In the genomic region with DNA sequence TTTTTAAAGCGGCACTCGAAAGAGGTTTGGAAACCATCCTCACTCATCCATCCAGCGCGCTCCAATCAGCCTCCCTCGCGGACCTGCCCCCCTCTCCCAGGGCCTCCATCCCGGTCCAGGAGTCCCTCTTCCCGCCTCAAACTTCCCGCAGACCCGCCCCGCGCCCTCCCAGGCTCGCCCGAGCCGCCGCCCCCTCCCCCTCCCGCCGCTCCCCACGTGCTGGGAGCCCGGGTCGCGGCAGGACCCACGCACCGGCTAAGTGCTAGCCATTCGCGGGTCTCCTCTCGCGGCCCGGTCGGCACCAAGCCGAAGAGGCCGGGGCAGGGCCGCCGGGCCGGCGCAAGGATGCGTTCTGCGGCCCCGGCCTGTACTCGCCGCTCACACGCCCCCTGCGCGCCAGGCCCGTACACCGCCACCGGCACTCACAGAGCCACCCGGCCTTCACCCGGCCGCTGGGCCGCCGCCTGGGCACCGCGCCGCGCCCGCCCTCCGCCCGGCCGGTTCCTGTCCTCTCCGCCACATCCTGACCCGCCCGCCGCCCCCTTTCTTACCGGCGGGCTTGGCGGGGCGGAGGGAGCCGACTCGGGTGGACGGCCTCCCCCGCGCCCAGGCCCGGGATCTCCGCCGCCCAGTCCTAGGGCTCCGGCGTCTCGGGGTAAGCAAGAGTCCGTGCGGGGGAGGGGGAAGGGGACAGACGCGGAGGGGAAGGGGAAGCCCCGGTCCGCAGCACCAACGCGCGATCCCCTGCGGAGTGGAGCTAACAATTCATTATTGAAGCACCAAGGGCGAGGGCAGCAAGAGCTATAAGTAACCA, we compare ENCODE assay signal across 8 cellular contexts. TPM values are rescaled to one million over a fixed set of nuclear protein-coding genes. Genes with fewer than 3 reads are reported as not detected.
DNase-seq lines count a peak whose midpoint lies in the region; ATAC-seq, FAIRE-seq and TF ChIP-seq lines count a peak whose summit lies in the region.

No MANE protein-coding gene starts in this region.

- H3K27ac Mint-ChIP-seq in activated CD4-positive, alpha-beta memory T cell treated with anti-CD3 and anti-CD28 coated beads, Interleukin-2, amount 10 ng/mL, durations not matched to agents 7 days and 5 days: peak overlapping the region; percentile 98

- POLR2A ChIA-PET in activated CD4-positive, alpha-beta memory T cell treated with anti-CD3 and anti-CD28 coated beads, Interleukin-2, amount 10 ng/mL, durations not matched to agents 7 days and 5 days (lab: Charles Lee): interaction anchor here (0.9 to 7.7 kb wide), 15 partner anchors 10 to 1974 kb away, joined by 3 to 82 read pairs (median 11); no protein-coding TSS in a partner anchor
- POLR2A ChIA-PET in H1 (lab: Charles Lee; ENCODE audit: partially characterized antibody): interaction anchor here (0.8 to 4.2 kb wide), 10 partner anchors 10 to 112 kb away, joined by 3 to 12 read pairs (median 4); no protein-coding TSS in a partner anchor

- 1% methylated on average over 32 of the region's 90 CpGs; no CpG with 5 or more reads in 1 of the 2 experiments for WGBS in H1 (ENCODE audit: extremely low coverage in 1 of 2, insufficient coverage in 1 of 2, insufficient read length in 1 of 2, insufficient replicate concordance in 2 of 2, low coverage in 1 of 2, low lambda C conversion rate in 2 of 2, missing lambda C conversion rate in 1 of 2), 2 experiments
- no CpG with 5 or more reads among the region's 90 CpGs for WGBS in mesendoderm (ENCODE audit: extremely low coverage, insufficient coverage, low lambda C conversion rate)

- no peak for TF ChIP-seq EP300 in H1 (IDR thresholded peaks at IDR 0.05; ENCODE audit: borderline replicate concordance in 1 of 2, low read depth in 2 of 2, low read length in 2 of 2)

- TF ChIP-seq POLR2A in H1 (IDR thresholded peaks at IDR 0.05; ENCODE audit: control extremely low read depth in 1 of 2, low read depth in 2 of 2, low read length in 2 of 2): no peak

- no peak for TF ChIP-seq RAD21 in H1 (IDR thresholded peaks at IDR 0.05 in 1 of 2, conservative IDR thresholded peaks at IDR 0.05 in 1 of 2; ENCODE audit: low read depth in 2 of 2, low read length in 2 of 2)

- FAIRE-seq in H1 (lab: Jason Lieb, UNC): no peak

- H4K5ac ChIP-seq in H1 (ENCODE audit: insufficient read length, low read depth, low read length): peak overlapping the region; percentile 66
- H4K5ac ChIP-seq in mesendoderm (ENCODE audit: low read length): no peak overlapping the region

- no peak overlapping the region for H2BK120ac ChIP-seq in H1 (replicated peaks; ENCODE audit: low read depth, low read length)
- H2BK120ac ChIP-seq in mesendoderm (ENCODE audit: low read depth, low read length): peak overlapping the region; percentile 47

- no peak overlapping the region for H2BK15ac ChIP-seq in H1 (ENCODE audit: low read length)
- H2BK15ac ChIP-seq in mesendoderm (replicated peaks; ENCODE audit: low read depth): no peak overlapping the region

- peaks cover 11% of the 10 kb centered on the region for H3K23me2 ChIP-seq in H1 (ENCODE audit: low read depth, low read length)

- H3K23ac ChIP-seq in H1 (ENCODE audit: insufficient read length): no peak overlapping the region
- no peak overlapping the region for H3K23ac ChIP-seq in mesendoderm (ENCODE audit: low read length)

- H3K56ac ChIP-seq in H1 (replicated peaks; ENCODE audit: insufficient read length, low read depth, low read length) (peak overlapping the region; percentile 69), mesendoderm (ENCODE audit: low read length) (peak overlapping the region; percentile 94)

- H3K9me3 ChIP-seq in H1 (ENCODE audit: insufficient read depth in 2 of 2, low read depth in 1 of 2, low read length in 1 of 2): no peaks in the 10 kb centered on the region

- no peak overlapping the region for H3K14ac ChIP-seq in H1 (ENCODE audit: insufficient read length)

- peak overlapping the region; percentile 53 for H3K4ac ChIP-seq in H1 (replicated peaks; ENCODE audit: insufficient read length, low read depth, low read length)
- H3K4ac ChIP-seq in mesendoderm (ENCODE audit: low read depth, low read length): peak overlapping the region; percentile 97

- H3K79me2 ChIP-seq in H1 (ENCODE audit: control insufficient read depth in 1 of 2, insufficient read depth in 2 of 2, low read length in 2 of 2) (peaks cover 4 to 60% of the 10 kb centered on the region in 2 experiments; a peak in 3 of 4 replicates), mesendoderm (ENCODE audit: control insufficient read depth, insufficient read depth, low read length) (peaks cover 23% of the 10 kb centered on the region)

- H3K27me3 ChIP-seq in H1 (replicated peaks in 1 of 4; ENCODE audit: control insufficient read depth in 3 of 4, extremely low read depth in 1 of 4, insufficient read depth in 3 of 4, low read length in 3 of 4): no peaks in the 10 kb centered on the region
- no peaks in the 10 kb centered on the region for H3K27me3 ChIP-seq in mesendoderm (ENCODE audit: insufficient read depth, low read length, poor library complexity)

- peaks cover 61% of the 10 kb centered on the region for H3K4me1 Mint-ChIP-seq in activated CD4-positive, alpha-beta memory T cell treated with anti-CD3 and anti-CD28 coated beads, Interleukin-2, amount 10 ng/mL, durations not matched to agents 7 days and 5 days

- H3K9ac ChIP-seq in H1 (replicated peaks in 1 of 4; ENCODE audit: extremely low read depth in 1 of 4, low read depth in 3 of 4, low read length in 3 of 4) (peak overlapping the region; percentile 76 to 92 (median 86)), mesendoderm (ENCODE audit: low read length) (peak overlapping the region; percentile 90)

- H3K27ac ChIP-seq in H1 (ENCODE audit: low read depth, low read length) (peak overlapping the region; percentile 89), mesendoderm (ENCODE audit: low read depth, low read length) (peak overlapping the region; percentile 90)

- H3K27me3 Mint-ChIP-seq in activated CD4-positive, alpha-beta memory T cell treated with anti-CD3 and anti-CD28 coated beads, Interleukin-2, amount 10 ng/mL, durations not matched to agents 7 days and 5 days: no peaks in the 10 kb centered on the region

- CTCF ChIA-PET in activated CD4-positive, alpha-beta memory T cell treated with anti-CD3 and anti-CD28 coated beads, Interleukin-2, amount 10 ng/mL, durations not matched to agents 7 days and 5 days (lab: Charles Lee): interaction anchor here (0.9 to 1.1 kb wide), 2 partner anchors 110 to 134 kb away, joined by 3 read pairs; no protein-coding TSS in a partner anchor
- CTCF ChIA-PET in H1 (lab: Charles Lee; ENCODE audit: partially characterized antibody): interaction anchor here (0.6 to 2.1 kb wide), 4 partner anchors 15 to 97 kb away, joined by 3 to 7 read pairs (median 6); no protein-coding TSS in a partner anchor

- peaks cover 0 to 30% (median 11%) of the 10 kb centered on the region in 4 experiments; a peak in 6 of 8 replicates for H3K36me3 ChIP-seq in H1 (ENCODE audit: control insufficient read depth in 2 of 4, insufficient read depth in 4 of 4, low read length in 3 of 4)
- H3K36me3 ChIP-seq in mesendoderm (ENCODE audit: control insufficient read depth, insufficient read depth, low read length): no peaks in the 10 kb centered on the region

- no peak overlapping the region for H2AK5ac ChIP-seq in H1 (ENCODE audit: low read depth, low read length)
- H2AK5ac ChIP-seq in mesendoderm (ENCODE audit: low read length): no peak overlapping the region

- no peaks in the 10 kb centered on the region for H3K9me3 Mint-ChIP-seq in activated CD4-positive, alpha-beta memory T cell treated with anti-CD3 and anti-CD28 coated beads, Interleukin-2, amount 10 ng/mL, durations not matched to agents 7 days and 5 days

- peak overlapping the region; percentile 76 for H2BK5ac ChIP-seq in H1 (ENCODE audit: low read depth, low read length)
- no peak overlapping the region for H2BK5ac ChIP-seq in mesendoderm (ENCODE audit: low read length)

- peak overlapping the region; percentile 97 for H4K8ac ChIP-seq in H1 (ENCODE audit: extremely low read depth, insufficient read depth, low read length)
- H4K8ac ChIP-seq in mesendoderm (ENCODE audit: low read depth, low read length): peak overlapping the region; percentile 98

- peak overlapping the region; percentile 60 to 90 (median 87) for H3K4me3 ChIP-seq in H1 (ENCODE audit: extremely low read depth in 1 of 4, insufficient read depth in 2 of 4, low read depth in 3 of 4, low read length in 4 of 4)
- H3K4me3 ChIP-seq in mesendoderm (ENCODE audit: low read length): peak overlapping the region; percentile 38

- H3K4me2 ChIP-seq in H1 (ENCODE audit: insufficient read depth in 1 of 2, low read depth in 2 of 2, low read length in 2 of 2) (peak overlapping the region; percentile 78 to 94), mesendoderm (ENCODE audit: low read length) (peak overlapping the region; percentile 61)

- no peaks in the 10 kb centered on the region for H4K20me1 ChIP-seq in H1 (replicated peaks in 1 of 2; ENCODE audit: control insufficient read depth in 1 of 2, insufficient read depth in 2 of 2, low read length in 2 of 2)

- peaks cover 41% of the 10 kb centered on the region for H3K36me3 Mint-ChIP-seq in activated CD4-positive, alpha-beta memory T cell treated with anti-CD3 and anti-CD28 coated beads, Interleukin-2, amount 10 ng/mL, durations not matched to agents 7 days and 5 days (ENCODE audit: low read depth)

- no peak overlapping the region for H2BK12ac ChIP-seq in H1 (ENCODE audit: low read depth, low read length)

- peak; percentile 62 to 65 for DNase-seq in NCI-H187 (lab: John Stamatoyannopoulos, UW)
- no peak for DNase-seq in NCI-H187 treated with DMSO at 0.1 percent for 48 hours (lab: John Stamatoyannopoulos, UW)
- DNase-seq in NCI-H2029 treated with DMSO at 0.1 percent for 48 hours (lab: John Stamatoyannopoulos, UW): peak; percentile 66
- DNase-seq in activated CD4-positive, alpha-beta memory T cell treated with anti-CD3 and anti-CD28 coated beads, Interleukin-2, amount 10 ng/mL, durations not matched to agents 7 days and 5 days: peak; percentile 47
- peak in 1 of 2 experiments; percentile 71 for DNase-seq in H1 (ENCODE audit: low read depth in 1 of 2, low spot score in 2 of 2)
- peak; percentile 79 for DNase-seq in mesendoderm
- peak; percentile 5 to 23 for DNase-seq in stimulated activated CD8-positive, alpha-beta memory T cell treated with anti-CD3 and anti-CD28 coated beads, Interleukin-15, amount 100 ng/mL, for 4 hours (ENCODE audit: low read depth in 2 of 2)

- no peak overlapping the region for H2AFZ ChIP-seq in H1 (ENCODE audit: low read length)

- peak overlapping the region; percentile 100 for H3K4me3 Mint-ChIP-seq in activated CD4-positive, alpha-beta memory T cell treated with anti-CD3 and anti-CD28 coated beads, Interleukin-2, amount 10 ng/mL, durations not matched to agents 7 days and 5 days

- TF ChIP-seq CTCF in H1 (IDR thresholded peaks at IDR 0.05; ENCODE audit: control extremely low read depth in 1 of 3, insufficient read depth in 1 of 3, low read depth in 1 of 3, low read length in 3 of 3): no peak

- H4K91ac ChIP-seq in H1 (replicated peaks; ENCODE audit: insufficient read length, low read length): peak overlapping the region; percentile 65

- H3K18ac ChIP-seq in H1 (ENCODE audit: extremely low read depth, low read length) (peak overlapping the region; percentile 65; the same call in 1 of the 2 replicates), mesendoderm (ENCODE audit: low read length) (peak overlapping the region; percentile 96)

- ATAC-seq in HG02678 (IDR thresholded peaks at IDR 0.05; ENCODE audit: unreplicated experiment): peak; percentile 25

- no peak overlapping the region for H2BK20ac ChIP-seq in H1 (ENCODE audit: low read length)

- H3K79me1 ChIP-seq in H1 (ENCODE audit: low read depth, low read length) (no peaks in the 10 kb centered on the region; the same call in 1 of the 2 replicates), mesendoderm (ENCODE audit: low read length) (no peaks in the 10 kb centered on the region)

- H3K4me1 ChIP-seq in H1 (replicated peaks in 1 of 4; ENCODE audit: control insufficient read depth in 3 of 4, insufficient read depth in 4 of 4, low read length in 3 of 4) (peaks cover 0 to 3% (median 0%) of the 10 kb centered on the region in 4 experiments; a peak in 1 of 7 replicates), mesendoderm (ENCODE audit: control insufficient read depth, low read depth, low read length) (no peaks in the 10 kb centered on the region)

RNA-seq across cellular contexts. Expression of a gene that starts 0.6 kb away (rescaled TPM):
- total RNA-seq in activated CD4-positive, alpha-beta memory T cell treated with anti-CD3 and anti-CD28 coated beads, Interleukin-2, amount 10 ng/mL, durations not matched to agents 7 days and 5 days: 10 to 100 TPM; 45.4 to 47.5 TPM
- total RNA-seq in H1 (2021; fragmentation: NEBNext Ultra II Directional; extraction: Animal tissue kit (Norgen Biotek cat#: 25700)): 50.8 and 53.0 TPM in 2 replicates
- polyA plus RNA-seq in H1 (2011; rRNA removed): 5.7 and 15.6 TPM in 2 replicates
- 18.0 TPM for polyA plus RNA-seq in H1 (2011; cell fraction: cytosol; rRNA removed)
- 13.4 TPM for polyA plus RNA-seq in H1 (2011; cell fraction: nucleus; rRNA removed)
- polyA plus RNA-seq in H1 (2012, experiment 1 of 2): 18.0 to 40.3 TPM (median 21.5 TPM) in 4 replicates
- 1.6 TPM for polyA plus RNA-seq in H1 (2012, experiment 2 of 2)
- polyA plus RNA-seq in H1 (2013, experiment 1 of 2): 32.6 TPM
- polyA plus RNA-seq in H1 (2013, experiment 2 of 2): 30.9 TPM
- 28.8 and 47.1 TPM in 2 replicates for polyA minus RNA-seq in H1 (2011; rRNA and poly(A)+ RNA removed)
- polyA minus RNA-seq in H1 (2011; cell fraction: cytosol; rRNA and poly(A)+ RNA removed): 33.7 TPM
- polyA minus RNA-seq in H1 (2011; cell fraction: nucleus; rRNA and poly(A)+ RNA removed): 81.3 TPM
- 36.8 TPM for polyA plus RNA-seq in mesendoderm (2013, experiment 1 of 2)
- polyA plus RNA-seq in mesendoderm (2013, experiment 2 of 2): 38.3 TPM
